In the genomic region with DNA sequence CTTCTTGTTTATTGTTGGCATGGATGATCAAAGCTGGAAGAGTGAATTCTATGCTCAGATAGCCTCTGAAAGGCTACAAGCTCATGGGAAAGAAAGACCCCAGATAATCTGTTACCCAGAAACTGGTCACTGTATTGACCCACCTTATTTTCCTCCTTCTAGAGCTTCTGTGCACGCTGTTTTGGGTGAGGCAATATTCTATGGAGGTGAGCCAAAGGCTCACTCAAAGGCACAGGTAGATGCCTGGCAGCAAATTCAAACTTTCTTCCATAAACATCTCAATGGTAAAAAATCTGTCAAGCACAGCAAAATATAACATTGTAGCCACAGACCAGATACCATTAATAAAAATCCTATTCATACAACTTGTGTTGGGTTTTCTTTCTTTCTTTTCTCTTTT, we compare ENCODE assay signal across 12 cellular contexts. TPM values are rescaled to one million over a fixed set of nuclear protein-coding genes. Genes with fewer than 3 reads are reported as not detected.
"Had no signal": no experiment of that assay in that cellular context is flagged by ENCODE, and none has a peak within 500 bp of the region (broad histone marks: within the 10 kb centered on the region; RNA-seq: fewer than 3 reads in every experiment).

No MANE protein-coding gene starts in this region.

- H3K4me2 ChIP-seq: GM23338 had no signal

- H3K27ac ChIP-seq: GM23248 had no signal

- H3K9me3 ChIP-seq: HAP-1 had no signal

- H2AFZ ChIP-seq: GM23248, GM23338 had no signal

- ATAC-seq: GM23338, HCT116 had no signal

- H3K9ac ChIP-seq: GM23248 had no signal

- H3K36me3 ChIP-seq: HAP-1 had no signal

- H3K4me1 ChIP-seq: HAP-1 had no signal

- H3K4me3 ChIP-seq: GM23248, GM23338, HAP-1 had no signal

- FAIRE-seq: H1, H54 had no signal

- DNase-seq: GM23248, GOT3, H7, H9, HCEC 1CT, HFFc6 had no signal

RNA-seq across cellular contexts. Expression of gene ACOT6, which starts 7.2 kb away (rescaled TPM):
- total RNA-seq: GM23248, H1, H4, H7, H9, HFFc6 had no signal
- polyA plus RNA-seq: GM23248, H1 had no signal

RNA-seq across cellular contexts. Expression of gene ACOT4, which starts 27.9 kb away (rescaled TPM):
- total RNA-seq: HFFc6 had no signal
